ENCODE assay signal across 17 cellular contexts in genomic region chr15:91471410-91471993, GRCh38.
A peak's percentile ranks its signal among the peaks of the same experiment; 100 is the strongest.
DNase-seq lines count a peak whose midpoint lies in the region; ATAC-seq and TF ChIP-seq lines count a peak whose summit lies in the region.
"Had no signal": no experiment of that assay in that cellular context is flagged by ENCODE, and none has a peak within 500 bp of the region (broad histone marks: within the 10 kb centered on the region; RNA-seq: fewer than 3 reads in every experiment).

No MANE protein-coding gene starts in this region.

- H3K4me3 Mint-ChIP-seq in activated naive CD4-positive, alpha-beta T cell treated with anti-CD3 and anti-CD28 coated beads for 36 hours: no peak overlapping the region
- H3K4me3 Mint-ChIP-seq: memory B cell; stimulated activated memory B cell treated with anti-CD40 and anti-IgM and Interleukin-4, amounts not matched to agents 10 μg/mL and 1 μg/mL and 100 μg/mL, for 72 hours had no signal

- peaks cover 2% of the 10 kb centered on the region for H3K9me3 Mint-ChIP-seq in activated naive CD4-positive, alpha-beta T cell treated with anti-CD3 and anti-CD28 coated beads for 36 hours
- H3K9me3 Mint-ChIP-seq: stimulated activated memory B cell treated with anti-CD40 and anti-IgM and Interleukin-4, amounts not matched to agents 10 μg/mL and 1 μg/mL and 100 μg/mL, for 72 hours had no signal

- H3K27me3 ChIP-seq in upper lobe of right lung: no peaks in the 10 kb centered on the region
- H3K27me3 ChIP-seq in upper lobe of left lung: no peaks in the 10 kb centered on the region
- H3K27me3 ChIP-seq: cardiac muscle cell, sigmoid colon had no signal

- intact Hi-C loops in activated naive CD4-positive, alpha-beta T cell treated with anti-CD3 and anti-CD28 coated beads for 36 hours (cut with micrococcal nuclease): loop anchor here (2.0 to 5.0 kb wide), 4 partner anchors 51 to 601 kb away; no protein-coding TSS in a partner anchor
- intact Hi-C loops in upper lobe of right lung (cut with DNase I): no loop called here

- peaks cover 50% of the 10 kb centered on the region for H3K4me1 Mint-ChIP-seq in activated naive CD4-positive, alpha-beta T cell treated with anti-CD3 and anti-CD28 coated beads for 36 hours (ENCODE audit: low read depth)
- H3K4me1 Mint-ChIP-seq: stimulated activated memory B cell treated with anti-CD40 and anti-IgM and Interleukin-4, amounts not matched to agents 10 μg/mL and 1 μg/mL and 100 μg/mL, for 72 hours had no signal

- TF ChIP-seq EP300 in upper lobe of left lung (IDR thresholded peaks at IDR 0.05): no peak

- no peaks in the 10 kb centered on the region for H3K36me3 Mint-ChIP-seq in activated naive CD4-positive, alpha-beta T cell treated with anti-CD3 and anti-CD28 coated beads for 36 hours (ENCODE audit: low read depth)
- H3K36me3 Mint-ChIP-seq: memory B cell; stimulated activated memory B cell treated with anti-CD40 and anti-IgM and Interleukin-4, amounts not matched to agents 10 μg/mL and 1 μg/mL and 100 μg/mL, for 72 hours had no signal

- ATAC-seq in upper lobe of right lung: no peak
- ATAC-seq in upper lobe of left lung (ENCODE audit: low FRiP score in 2 of 2): no peak
- ATAC-seq: stimulated activated memory B cell treated with anti-CD40 and anti-IgM and Interleukin-4, amounts not matched to agents 10 μg/mL and 1 μg/mL and 100 μg/mL, for 72 hours had no signal

- H3K27ac ChIP-seq in upper lobe of right lung (no peak overlapping the region), upper lobe of left lung (no peak overlapping the region)
- H3K27ac ChIP-seq: cardiac muscle cell, KMS-11, sigmoid colon had no signal

- DNase-seq in activated naive CD4-positive, alpha-beta T cell treated with anti-CD3 and anti-CD28 coated beads for 36 hours: peak; percentile 34
- DNase-seq in activated naive CD4-positive, alpha-beta T cell treated with anti-CD3 and anti-CD28 coated beads, Interleukin-2, amount 50 U/mL, for 16 hours: no peak
- DNase-seq in RPMI8226: peak; percentile 36
- peak; percentile 38 for DNase-seq in astrocyte of the cerebellum (ENCODE audit: low read depth)
- peak; percentile 26 for DNase-seq in stromal cell of bone marrow (ENCODE audit: low read depth)
- no peak for DNase-seq in upper lobe of right lung
- no peak for DNase-seq in foreskin fibroblast
- DNase-seq in upper lobe of left lung: no peak
- DNase-seq: effector memory CD8-positive, alpha-beta T cell; GOT3; NCI-H524; sigmoid colon had no signal

- CTCF ChIA-PET in activated naive CD4-positive, alpha-beta T cell treated with anti-CD3 and anti-CD28 coated beads for 36 hours (lab: Charles Lee): interaction anchor here (0.7 to 0.8 kb wide), 2 partner anchors 235 to 1163 kb away, joined by 3 to 5 read pairs; no protein-coding TSS in a partner anchor

- TF ChIP-seq POLR2A in upper lobe of left lung (IDR thresholded peaks at IDR 0.05): no peak

- H3K9me3 ChIP-seq in upper lobe of right lung (no peaks in the 10 kb centered on the region), upper lobe of left lung (no peaks in the 10 kb centered on the region)
- H3K9me3 ChIP-seq: sigmoid colon had no signal

- TF ChIP-seq CTCF in astrocyte of the cerebellum (IDR thresholded peaks at IDR 0.05; ENCODE audit: low read depth, low read length, missing control alignments): no peak
- no peak for TF ChIP-seq CTCF in upper lobe of right lung (IDR thresholded peaks at IDR 0.05)
- TF ChIP-seq CTCF in foreskin fibroblast (IDR thresholded peaks at IDR 0.05; ENCODE audit: low read depth, low read length): no peak
- no peak for TF ChIP-seq CTCF in upper lobe of left lung (IDR thresholded peaks at IDR 0.05)

- in situ Hi-C loops in astrocyte of the cerebellum (cut with HindIII; ENCODE audit: low sequenced_read_pairs): no loop called here

- WGBS in upper lobe of left lung, 2 donors: 36 to 51% methylated on average over 9 of the region's 9 CpGs

- no peaks in the 10 kb centered on the region for H3K27me3 Mint-ChIP-seq in activated naive CD4-positive, alpha-beta T cell treated with anti-CD3 and anti-CD28 coated beads for 36 hours (ENCODE audit: low read depth)

- no peak overlapping the region for H3K4me3 ChIP-seq in astrocyte of the cerebellum (ENCODE audit: low read depth, low read length)
- no peak overlapping the region for H3K4me3 ChIP-seq in upper lobe of right lung
- no peak overlapping the region for H3K4me3 ChIP-seq in foreskin fibroblast (ENCODE audit: low read depth in 1 of 2, low read length in 2 of 2)
- H3K4me3 ChIP-seq in upper lobe of left lung: no peak overlapping the region
- H3K4me3 ChIP-seq: cardiac muscle cell, sigmoid colon had no signal

- H3K36me3 ChIP-seq in upper lobe of right lung (no peaks in the 10 kb centered on the region), upper lobe of left lung (no peaks in the 10 kb centered on the region)
- H3K36me3 ChIP-seq: cardiac muscle cell, sigmoid colon had no signal

- H3K4me1 ChIP-seq in upper lobe of right lung (peaks cover 3% of the 10 kb centered on the region), upper lobe of left lung (peaks cover 0 to 4% (median 0%) of the 10 kb centered on the region in 4 donors)
- H3K4me1 ChIP-seq: sigmoid colon had no signal

- H3K27ac Mint-ChIP-seq in activated naive CD4-positive, alpha-beta T cell treated with anti-CD3 and anti-CD28 coated beads for 36 hours: no peak overlapping the region
- H3K27ac Mint-ChIP-seq: activated T-helper 2 cell treated with anti-CD3 and anti-CD28 coated beads, Interferon-gamma antibody, Interleukin-2, Interleukin-4, amounts not matched to agents 10 μg/mL and 5 μg/mL and 100 μg/mL, durations not matched to agents 14 hours and 24 hours and 36 hours; memory B cell; stimulated activated memory B cell treated with anti-CD40 and anti-IgM and Interleukin-4, amounts not matched to agents 10 μg/mL and 1 μg/mL and 100 μg/mL, for 72 hours had no signal

Comparison
In these comparisons a context has a peak if more than half of its experiments do, and no peak if none do; other contexts are left out.
1. DNase-seq: peak in activated naive CD4-positive, alpha-beta T cell treated with anti-CD3 and anti-CD28 coated beads for 36 hours (single experiment), RPMI8226 (single experiment), astrocyte of the cerebellum (single experiment) and stromal cell of bone marrow (single experiment); none in activated naive CD4-positive, alpha-beta T cell treated with anti-CD3 and anti-CD28 coated beads, Interleukin-2, amount 50 U/mL, for 16 hours (single experiment), upper lobe of right lung (single experiment), foreskin fibroblast (0 of 2) and upper lobe of left lung (0 of 2).